27 cellular contexts compared by ENCODE assay signal in genomic region chr4:7900351-7900750, GRCh38. TPM values are rescaled to one million over a fixed set of nuclear protein-coding genes. Genes with fewer than 3 reads are reported as not detected.
DNase-seq lines count a peak whose midpoint lies in the region; ATAC-seq, FAIRE-seq and TF ChIP-seq lines count a peak whose summit lies in the region.
"Had no signal": no experiment of that assay in that cellular context is flagged by ENCODE, and none has a peak within 500 bp of the region (broad histone marks: within the 10 kb centered on the region; RNA-seq: fewer than 3 reads in every experiment).

No MANE protein-coding gene starts in this region.

- H3K36me3 Mint-ChIP-seq in astrocyte (ENCODE audit: low read depth, unreplicated experiment) (peaks cover 10% of the 10 kb centered on the region), glutamatergic neuron (ENCODE audit: unreplicated experiment) (peaks cover 10% of the 10 kb centered on the region), osteocyte (ENCODE audit: unreplicated experiment) (peaks cover 1% of the 10 kb centered on the region)
- H3K36me3 Mint-ChIP-seq: CD4-positive, alpha-beta memory T cell had no signal

- H3K18ac ChIP-seq in IMR-90 (ENCODE audit: low read depth, low read length) = no peak overlapping the region

- H3K27me3 Mint-ChIP-seq in astrocyte (ENCODE audit: low read depth, unreplicated experiment) (no peaks in the 10 kb centered on the region), glutamatergic neuron (ENCODE audit: unreplicated experiment) (peaks cover 56% of the 10 kb centered on the region), osteocyte (ENCODE audit: unreplicated experiment) (no peaks in the 10 kb centered on the region)
- H3K27me3 Mint-ChIP-seq: activated naive CD8-positive, alpha-beta T cell; CD4-positive, alpha-beta memory T cell; central memory CD8-positive, alpha-beta T cell had no signal

- intact Hi-C loops in IMR-90 (cut with micrococcal nuclease) (no loop called here), kidney (cut with DNase I) (no loop called here), left cardiac atrium (cut with DNase I) (no loop called here)

- POLR2A ChIA-PET in IMR-90 (lab: Charles Lee; ENCODE audit: unreplicated experiment) = no interaction called here

- peaks cover 60% of the 10 kb centered on the region for H4K20me1 ChIP-seq in IMR-90 (ENCODE audit: insufficient read depth, low read length)
- H4K20me1 ChIP-seq in astrocyte (ENCODE audit: insufficient read depth, low read length) = peaks cover 37% of the 10 kb centered on the region

- H3K27me3 ChIP-seq in IMR-90 (ENCODE audit: control insufficient read depth, insufficient read depth, low read length) (no peaks in the 10 kb centered on the region), astrocyte (ENCODE audit: insufficient read depth, low read length) (no peaks in the 10 kb centered on the region)

- no peak overlapping the region for H3K56ac ChIP-seq in IMR-90 (ENCODE audit: extremely low read depth, insufficient read depth, low read length)

- H3K9me3 ChIP-seq in IMR-90 (ENCODE audit: control insufficient read depth, insufficient read depth, low read length) (no peaks in the 10 kb centered on the region), astrocyte (ENCODE audit: insufficient read depth, low read depth, low read length) (no peaks in the 10 kb centered on the region), kidney (ENCODE audit: control insufficient read depth in 1 of 2, low read length in 2 of 2) (no peaks in the 10 kb centered on the region)
- H3K9me3 ChIP-seq: lower lobe of right lung, neutrophil, prostate gland had no signal

- H3K9me3 Mint-ChIP-seq in astrocyte (ENCODE audit: unreplicated experiment) = no peaks in the 10 kb centered on the region
- H3K9me3 Mint-ChIP-seq in glutamatergic neuron (ENCODE audit: unreplicated experiment) = peaks cover 52% of the 10 kb centered on the region
- no peaks in the 10 kb centered on the region for H3K9me3 Mint-ChIP-seq in osteocyte (ENCODE audit: unreplicated experiment)
- H3K9me3 Mint-ChIP-seq: central memory CD8-positive, alpha-beta T cell; stimulated activated naive CD8-positive, alpha-beta T cell treated with anti-CD3 and anti-CD28 coated beads, Interleukin-15, Interleukin-2, amounts not matched to agents 100 ng/mL and 50 ng/mL, for 24 hours; T-helper 1 cell treated with Interleukin-12 subunit alpha and Interleukin-12 subunit beta and Interleukin-4 antibody, amounts not matched to agents 30 μg/mL and 1 μg/mL, for 36 hours had no signal

- no peak overlapping the region for H3K9ac ChIP-seq in IMR-90 (ENCODE audit: low read depth, low read length)
- H3K9ac ChIP-seq in astrocyte (ENCODE audit: low read length) = peak overlapping the region; percentile 78
- H3K9ac ChIP-seq in kidney (ENCODE audit: low read length in 2 of 2) = no peak overlapping the region

- FAIRE-seq in astrocyte (lab: Jason Lieb, UNC) = peak; percentile 20
- no peak for FAIRE-seq in kidney (lab: Jason Lieb, UNC)
- FAIRE-seq in H54 (lab: Jason Lieb, UNC) = no peak
- FAIRE-seq: GM12892, TTC549 had no signal

- H3K36me3 ChIP-seq in IMR-90 (ENCODE audit: control insufficient read depth, insufficient read depth, low read length) (no peaks in the 10 kb centered on the region), astrocyte (ENCODE audit: insufficient read depth, low read length) (peaks cover 3% of the 10 kb centered on the region), kidney (ENCODE audit: control insufficient read depth in 1 of 2, insufficient read depth in 2 of 2, low read length in 2 of 2) (no peaks in the 10 kb centered on the region)
- H3K36me3 ChIP-seq: lower lobe of right lung, neutrophil, prostate gland had no signal

- no peak overlapping the region for H3K4me3 Mint-ChIP-seq in astrocyte (ENCODE audit: unreplicated experiment)
- peak overlapping the region; percentile 92 for H3K4me3 Mint-ChIP-seq in glutamatergic neuron (ENCODE audit: unreplicated experiment)
- no peak overlapping the region for H3K4me3 Mint-ChIP-seq in osteocyte (ENCODE audit: unreplicated experiment)
- H3K4me3 Mint-ChIP-seq: activated CD8-positive, alpha-beta T cell treated with anti-CD3 and anti-CD28 coated beads, Interleukin-2, amount 10 ng/mL, durations not matched to agents 7 days and 5 days; activated naive CD8-positive, alpha-beta T cell; CD4-positive, alpha-beta memory T cell; central memory CD8-positive, alpha-beta T cell; stimulated activated naive CD8-positive, alpha-beta T cell treated with anti-CD3 and anti-CD28 coated beads, Interleukin-15, Interleukin-2, amounts not matched to agents 100 ng/mL and 50 ng/mL, for 24 hours; T-helper 1 cell treated with Interleukin-12 subunit alpha and Interleukin-12 subunit beta and Interleukin-4 antibody, amounts not matched to agents 30 μg/mL and 1 μg/mL, for 36 hours had no signal

- H3K4me1 ChIP-seq in IMR-90 (ENCODE audit: control insufficient read depth, insufficient read depth, low read length) (peaks cover 28% of the 10 kb centered on the region), astrocyte (ENCODE audit: insufficient read depth, low read length) (peaks cover 58% of the 10 kb centered on the region), kidney (ENCODE audit: control insufficient read depth in 1 of 2, insufficient read depth in 1 of 2, low read depth in 1 of 2, low read length in 2 of 2) (no peaks in the 10 kb centered on the region)
- H3K4me1 ChIP-seq: lower lobe of right lung, prostate gland had no signal

- TF ChIP-seq RAD21 in IMR-90 (IDR thresholded peaks at IDR 0.05; ENCODE audit: low read length) = no peak

- peak overlapping the region; percentile 10; the same call in 1 of the 2 replicates for H2AK5ac ChIP-seq in IMR-90 (ENCODE audit: low read depth, low read length)

- H3K27ac ChIP-seq in IMR-90 (ENCODE audit: insufficient read depth, low read length) = 0 out of 2 replicates have a peak overlapping the region, but pooled peaks have one; percentile 39
- peak overlapping the region; percentile 92 for H3K27ac ChIP-seq in astrocyte (ENCODE audit: low read depth, low read length)
- no peak overlapping the region for H3K27ac ChIP-seq in kidney (ENCODE audit: low read depth in 2 of 2, low read length in 2 of 2)
- H3K27ac ChIP-seq: lower lobe of right lung, neutrophil, prostate gland had no signal

- no peak overlapping the region for H3K23ac ChIP-seq in IMR-90 (ENCODE audit: low read depth, low read length)

- H3K79me2 ChIP-seq in astrocyte (ENCODE audit: insufficient read depth, low read length) = peaks cover 100% of the 10 kb centered on the region

- no peak overlapping the region for H2BK20ac ChIP-seq in IMR-90 (ENCODE audit: low read depth, low read length)

- no peak overlapping the region for H2BK15ac ChIP-seq in IMR-90 (ENCODE audit: low read depth, low read length)

- H3K27ac Mint-ChIP-seq in astrocyte (ENCODE audit: unreplicated experiment) (peak overlapping the region; percentile 3), glutamatergic neuron (ENCODE audit: unreplicated experiment) (peak overlapping the region; percentile 100), osteocyte (ENCODE audit: unreplicated experiment) (peak overlapping the region; percentile 79)
- H3K27ac Mint-ChIP-seq: activated CD8-positive, alpha-beta T cell treated with anti-CD3 and anti-CD28 coated beads, Interleukin-2, amount 10 ng/mL, durations not matched to agents 7 days and 5 days; activated naive CD8-positive, alpha-beta T cell; stimulated activated naive CD8-positive, alpha-beta T cell treated with anti-CD3 and anti-CD28 coated beads, Interleukin-15, Interleukin-2, amounts not matched to agents 100 ng/mL and 50 ng/mL, for 24 hours; T-helper 1 cell treated with Interleukin-12 subunit alpha and Interleukin-12 subunit beta and Interleukin-4 antibody, amounts not matched to agents 30 μg/mL and 1 μg/mL, for 36 hours had no signal

- no peak overlapping the region; the same call in 1 of the 2 replicates for H3K14ac ChIP-seq in IMR-90 (replicated peaks; ENCODE audit: low read depth, low read length)

- DNase-seq in IMR-90 (no peak), astrocyte (ENCODE audit: low read depth) (no peak), glutamatergic neuron (no peak), osteocyte (ENCODE audit: extremely low spot score, unreplicated experiment) (no peak), kidney (no peak), HCEC 1CT (no peak), left cardiac atrium (no peak), H54 (ENCODE audit: insufficient read length, low spot score) (no peak)
- DNase-seq: activated CD4-positive, alpha-beta T cell treated with anti-CD3 and anti-CD28 coated beads for 1 hour; activated CD8-positive, alpha-beta T cell treated with anti-CD3 and anti-CD28 coated beads, Interleukin-2, amount 10 ng/mL, durations not matched to agents 7 days and 5 days; activated effector memory CD4-positive, alpha-beta T cell treated with Interleukin-2 at 50 U/mL for 16 hours; anterior cingulate cortex; CD4-positive, alpha-beta memory T cell; dorsolateral prefrontal cortex; lower lobe of right lung; NCI-H1105 treated with DMSO at 0.1 percent for 48 hours; NCI-H2081; NCI-H2227 treated with DMSO at 0.1 percent for 48 hours; NCI-H526 treated with DMSO at 0.1 percent for 48 hours had no signal

- peak overlapping the region; percentile 37 for H2BK5ac ChIP-seq in IMR-90 (ENCODE audit: low read depth, low read length, poor library complexity, severe bottlenecking)

- dilution Hi-C loops in IMR-90 (cut with HindIII; ENCODE audit: low sequenced_read_pairs, unreplicated experiment) = no loop called here

- in situ Hi-C loops in IMR-90 (cut with MboI; ENCODE audit: low sequenced_read_pairs) = no loop called here

- peaks cover 0 to 70% of the 10 kb centered on the region in 2 experiments; a peak in 3 of 4 replicates for H3K79me1 ChIP-seq in IMR-90 (ENCODE audit: low read depth in 1 of 2, low read length in 2 of 2)

- H4K8ac ChIP-seq in IMR-90 (ENCODE audit: low read depth in 2 of 2, low read length in 2 of 2) = peak overlapping the region in 1 of 2 experiments; percentile 41; a peak in 1 of 4 replicates

- H3K4me2 ChIP-seq in IMR-90 (ENCODE audit: low read depth, low read length) (no peak overlapping the region), astrocyte (ENCODE audit: low read length) (peak overlapping the region; percentile 45)

- no peak overlapping the region for H2AFZ ChIP-seq in IMR-90 (replicated peaks; ENCODE audit: low read length, poor library complexity)
- H2AFZ ChIP-seq in astrocyte (ENCODE audit: low read depth, low read length) = no peak overlapping the region

- no peak overlapping the region for H4K5ac ChIP-seq in IMR-90 (ENCODE audit: low read depth, low read length)

- no peak overlapping the region for H3K4me3 ChIP-seq in IMR-90 (ENCODE audit: insufficient read depth, low read depth, low read length)
- no peak overlapping the region for H3K4me3 ChIP-seq in astrocyte (ENCODE audit: insufficient read depth, low read depth, low read length)
- H3K4me3 ChIP-seq in kidney (ENCODE audit: low read length in 2 of 2) = no peak overlapping the region
- H3K4me3 ChIP-seq: lower lobe of right lung, prostate gland had no signal

- peaks cover 27% of the 10 kb centered on the region for H3K9me1 ChIP-seq in IMR-90 (ENCODE audit: insufficient read depth, low read length)

- peak overlapping the region; percentile 15 for H4K91ac ChIP-seq in IMR-90 (ENCODE audit: insufficient read depth, low read depth, low read length)

- ATAC-seq in IMR-90 (ENCODE audit: low read depth) (no peak), left cardiac atrium (no peak)
- ATAC-seq: activated CD8-positive, alpha-beta T cell treated with anti-CD3 and anti-CD28 coated beads, Interleukin-2, amount 10 ng/mL, durations not matched to agents 7 days and 5 days; lower lobe of right lung had no signal

- TF ChIP-seq CTCF in IMR-90 (conservative IDR thresholded peaks at IDR 0.05; ENCODE audit: low read depth, low read length) (no peak), astrocyte (IDR thresholded peaks at IDR 0.05; ENCODE audit: insufficient read depth, low read depth, low read length) (no peak), glutamatergic neuron (IDR thresholded peaks at IDR 0.05; ENCODE audit: partially characterized antibody, unreplicated experiment) (no peak), osteocyte (IDR thresholded peaks at IDR 0.05) (no peak), kidney (IDR thresholded peaks at IDR 0.05; ENCODE audit: borderline replicate concordance, extremely low read depth, insufficient read depth) (no peak)

- BruUV-seq in IMR-90 (replicated peaks; lab: Mats Ljungman, UMichigan) = no TSS peak

- no peak for TF ChIP-seq POLR2A in IMR-90 (IDR thresholded peaks at IDR 0.05; ENCODE audit: low read depth, low read length)
- TF ChIP-seq POLR2A in H54 (IDR thresholded peaks at IDR 0.05; ENCODE audit: low read depth, low read length) = no peak

- H2BK120ac ChIP-seq in IMR-90 (ENCODE audit: low read depth, low read length) = no peak overlapping the region; the same call in 1 of the 2 replicates

- H3K4ac ChIP-seq in IMR-90 (ENCODE audit: low read depth, low read length) = peak overlapping the region; percentile 3; the same call in 1 of the 2 replicates

- H2AK9ac ChIP-seq in IMR-90 (replicated peaks; ENCODE audit: low read depth, low read length, poor library complexity) = no peak overlapping the region

- peaks cover 66% of the 10 kb centered on the region for H3K4me1 Mint-ChIP-seq in astrocyte (ENCODE audit: low read depth, unreplicated experiment)
- peaks cover 80% of the 10 kb centered on the region for H3K4me1 Mint-ChIP-seq in glutamatergic neuron (ENCODE audit: low read depth, unreplicated experiment)
- H3K4me1 Mint-ChIP-seq in osteocyte (ENCODE audit: unreplicated experiment) = peaks cover 79% of the 10 kb centered on the region

- CTCF ChIA-PET in IMR-90 (lab: Yijun Ruan, JAX) = no interaction called here

- WGBS in IMR-90 (ENCODE audit: extremely low coverage in 2 of 2, insufficient read length in 1 of 2), 2 experiments = 34% methylated on average over 4 of the region's 6 CpGs; no CpG with 5 or more reads in 1 of the 2 experiments

RNA-seq across cellular contexts. Expression of gene AFAP1, which starts 39.3 kb away (rescaled TPM):
- total RNA-seq in IMR-90 (2012; rRNA removed) (48.2 and 60.3 TPM in 2 replicates), astrocyte (62.7 and 67.9 TPM in 2 replicates), glutamatergic neuron (ENCODE audit: unreplicated experiment) (528 TPM), osteocyte (64.9 and 66.9 TPM in 2 replicates), kidney (26.3 TPM), left cardiac atrium (10 to 100 TPM; 19.6 to 33.3 TPM)
- polyA plus RNA-seq in IMR-90 (2012; rRNA removed) (73.1 and 80.9 TPM in 2 replicates), kidney (ENCODE audit: insufficient read depth, low read depth, low replicate concordance) (2.6 TPM)
- polyA plus RNA-seq in IMR-90 (2012; cell fraction: cytosol; rRNA removed) = 67.3 and 67.7 TPM in 2 replicates
- 116 and 173 TPM in 2 replicates for polyA plus RNA-seq in IMR-90 (2012; cell fraction: nucleus; rRNA removed; ENCODE audit: low replicate concordance)

Comparison
In these comparisons a context has a peak if more than half of its experiments do, and no peak if none do; other contexts are left out.
1. H3K27ac ChIP-seq: peak in IMR-90 (single experiment) and astrocyte (single experiment); none in kidney (0 of 2).
2. H3K27ac Mint-ChIP-seq: peak in every context shown above with its lines; median percentile 100 in glutamatergic neuron; 79 in osteocyte; 3 in astrocyte.